28 cellular contexts compared by ENCODE assay signal in the genomic region with DNA sequence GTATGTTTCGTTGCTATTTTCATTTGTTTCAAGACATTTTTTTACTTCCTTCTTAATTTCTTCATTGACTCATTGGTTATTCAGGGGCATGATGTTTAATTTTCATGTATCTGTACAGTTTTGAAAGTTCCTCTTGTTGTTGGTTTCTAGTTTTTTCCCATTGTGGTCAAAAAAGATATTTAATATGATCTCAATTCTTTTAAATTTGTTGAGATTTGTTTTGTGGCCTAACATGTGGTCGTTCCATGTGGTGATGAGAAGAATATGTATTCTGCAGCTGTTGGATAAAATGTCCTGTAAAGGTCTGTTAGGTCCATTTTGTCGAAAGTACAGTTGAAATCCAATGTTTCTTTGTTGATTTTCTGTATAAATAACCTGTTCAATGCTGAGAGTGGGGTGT.
"Had no signal": no experiment of that assay in that cellular context is flagged by ENCODE, and none has a peak within 500 bp of the region (broad histone marks: within the 10 kb centered on the region; RNA-seq: fewer than 3 reads in every experiment).

No MANE protein-coding gene starts in this region.

- DNase-seq: natural killer cell; occipital lobe; ovary; posterior cingulate gyrus; psoas muscle; right cardiac atrium; right lobe of liver; sigmoid colon; spleen; stimulated activated CD4-positive, alpha-beta T cell treated with anti-CD3 and anti-CD28 coated beads, Interleukin-12 subunit alpha, Interleukin-12 subunit beta, amount 100 ng/mL, for 4 hours; stimulated activated CD4-positive, alpha-beta T cell treated with anti-CD3 and anti-CD28 coated beads, Interleukin-1b, Interleukin-23, amount 100 ng/mL, for 48 hours; stimulated activated CD4-positive, alpha-beta T cell treated with anti-CD3 and anti-CD28 coated beads, Interleukin-4, amount 100 ng/mL, for 1 hour; stimulated activated CD4-positive, alpha-beta T cell treated with anti-CD3 and anti-CD28 coated beads, Interleukin-4, amount 100 ng/mL, for 4 hours; stimulated activated CD8-positive, alpha-beta memory T cell treated with anti-CD3 and anti-CD28 coated beads, Interleukin-4, amount 100 ng/mL, for 48 hours; stimulated activated naive CD4-positive, alpha-beta T cell; stimulated activated naive CD8-positive, alpha-beta T cell treated with anti-CD3 and anti-CD28 coated beads, Interleukin-15, amount 100 ng/mL, for 72 hours; stimulated activated naive CD8-positive, alpha-beta T cell treated with anti-CD3 and anti-CD28 coated beads, Interleukin-15, Interleukin-2, amounts not matched to agents 100 U/mL and 50 U/mL, for 24 hours; substantia nigra; testis; tibial artery; transverse colon; upper lobe of right lung; uterus had no signal

- H3K27me3 Mint-ChIP-seq: progenitor cell of endocrine pancreas; stimulated activated memory B cell treated with anti-CD40 and anti-IgM and Interleukin-4, amounts not matched to agents 10 μg/mL and 1 μg/mL and 100 μg/mL, for 72 hours; stimulated activated naive CD8-positive, alpha-beta T cell treated with anti-CD3 and anti-CD28 coated beads, Interleukin-15, amount 100 ng/mL, for 72 hours had no signal

- H3K36me3 Mint-ChIP-seq: neural progenitor cell, type B pancreatic cell had no signal

- H3K9me3 Mint-ChIP-seq: neural progenitor cell had no signal

- H3K27ac Mint-ChIP-seq: natural killer cell; nephron; neural progenitor cell; progenitor cell of endocrine pancreas; stimulated activated memory B cell treated with anti-CD40 and anti-IgM and Interleukin-4, amounts not matched to agents 10 μg/mL and 1 μg/mL and 100 μg/mL, for 72 hours; stimulated activated naive CD8-positive, alpha-beta T cell treated with anti-CD3 and anti-CD28 coated beads, Interleukin-15, amount 100 ng/mL, for 72 hours; type B pancreatic cell had no signal

- H3K4me1 Mint-ChIP-seq: natural killer cell; nephron; neural progenitor cell; stimulated activated memory B cell treated with anti-CD40 and anti-IgM and Interleukin-4, amounts not matched to agents 10 μg/mL and 1 μg/mL and 100 μg/mL, for 72 hours; stimulated activated naive CD8-positive, alpha-beta T cell treated with anti-CD3 and anti-CD28 coated beads, Interleukin-15, amount 100 ng/mL, for 72 hours had no signal

- H3K4me3 Mint-ChIP-seq: natural killer cell; nephron; neural progenitor cell; stimulated activated memory B cell treated with anti-CD40 and anti-IgM and Interleukin-4, amounts not matched to agents 10 μg/mL and 1 μg/mL and 100 μg/mL, for 72 hours; stimulated activated naive CD8-positive, alpha-beta T cell treated with anti-CD3 and anti-CD28 coated beads, Interleukin-15, amount 100 ng/mL, for 72 hours; type B pancreatic cell had no signal
